In the genomic region with DNA sequence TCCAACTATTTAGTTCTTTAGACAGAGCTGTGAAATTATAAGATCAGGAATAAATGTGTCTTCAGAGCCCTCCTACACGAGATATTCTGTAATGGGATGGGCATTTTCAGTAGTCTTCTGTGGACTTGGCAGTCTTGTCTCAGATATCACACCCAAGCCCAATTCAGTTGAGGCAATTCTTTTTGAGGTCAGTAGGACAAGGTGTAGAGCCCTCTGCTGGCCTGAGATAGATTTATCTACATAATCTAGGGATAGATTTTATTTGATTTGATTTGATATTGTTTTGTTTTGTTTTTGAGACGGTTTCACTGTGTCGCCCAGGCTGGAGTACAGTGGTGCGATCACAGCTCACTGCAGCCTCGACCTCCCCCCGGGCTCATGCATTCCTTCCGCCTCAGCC, we compare ENCODE assay signal across 10 cellular contexts.
DNase-seq lines count a peak whose midpoint lies in the region; TF ChIP-seq lines count a peak whose summit lies in the region.
"Had no signal": no experiment of that assay in that cellular context is flagged by ENCODE, and none has a peak within 500 bp of the region (broad histone marks: within the 10 kb centered on the region; RNA-seq: fewer than 3 reads in every experiment).

No MANE protein-coding gene starts in this region.

- H3K4me1 ChIP-seq in Loucy (ENCODE audit: insufficient read depth, low read length, poor library complexity, severe bottlenecking) (no peaks in the 10 kb centered on the region), neural progenitor cell (no peaks in the 10 kb centered on the region)
- H3K4me1 ChIP-seq in CD8-positive, alpha-beta memory T cell (ENCODE audit: insufficient read depth, low read length): no peaks in the 10 kb centered on the region

- no peaks in the 10 kb centered on the region for H4K20me1 ChIP-seq in Loucy (ENCODE audit: insufficient read depth, low read length, poor library complexity, severe bottlenecking)
- H4K20me1 ChIP-seq in neural progenitor cell (ENCODE audit: low read depth): no peaks in the 10 kb centered on the region

- H3K27me3 Mint-ChIP-seq in neural progenitor cell (ENCODE audit: insufficient read depth, low read depth): peaks cover 3% of the 10 kb centered on the region
- no peaks in the 10 kb centered on the region for H3K27me3 Mint-ChIP-seq in CD8-positive, alpha-beta memory T cell

- H3K9me3 Mint-ChIP-seq in neural progenitor cell: peaks cover 10% of the 10 kb centered on the region
- peaks cover 2 to 12% (median 8%) of the 10 kb centered on the region in 5 donors for H3K9me3 Mint-ChIP-seq in CD8-positive, alpha-beta memory T cell

- H3K79me2 ChIP-seq in Loucy (ENCODE audit: insufficient read depth, low read length) (no peaks in the 10 kb centered on the region), neural progenitor cell (ENCODE audit: low read depth) (no peaks in the 10 kb centered on the region)

- no peak overlapping the region for H3K4me3 Mint-ChIP-seq in neural progenitor cell
- no peak overlapping the region for H3K4me3 Mint-ChIP-seq in CD8-positive, alpha-beta memory T cell
- H3K4me3 Mint-ChIP-seq: naive thymus-derived CD4-positive, alpha-beta T cell had no signal

- no peaks in the 10 kb centered on the region for H3K4me1 Mint-ChIP-seq in neural progenitor cell
- no peaks in the 10 kb centered on the region for H3K4me1 Mint-ChIP-seq in CD8-positive, alpha-beta memory T cell
- H3K4me1 Mint-ChIP-seq: naive thymus-derived CD4-positive, alpha-beta T cell had no signal

- POLR2A ChIA-PET in CD8-positive, alpha-beta memory T cell (lab: Charles Lee): no interaction called here

- no peak overlapping the region for H3K27ac ChIP-seq in neural progenitor cell
- H3K27ac ChIP-seq in CD8-positive, alpha-beta memory T cell (ENCODE audit: low read depth, low read length): no peak overlapping the region

- H3K36me3 ChIP-seq in Loucy (ENCODE audit: insufficient read depth, low read length): no peaks in the 10 kb centered on the region
- H3K36me3 ChIP-seq in neural progenitor cell: no peaks in the 10 kb centered on the region
- H3K36me3 ChIP-seq in MG63: peaks cover 54% of the 10 kb centered on the region
- no peaks in the 10 kb centered on the region for H3K36me3 ChIP-seq in CD8-positive, alpha-beta memory T cell (ENCODE audit: insufficient read depth, low read length)

- no peak overlapping the region for H2AFZ ChIP-seq in Loucy (ENCODE audit: low read length)
- no peak overlapping the region for H2AFZ ChIP-seq in neural progenitor cell (replicated peaks)

- no peak overlapping the region for H3K4me3 ChIP-seq in Loucy (ENCODE audit: low read length, poor library complexity, severe bottlenecking)
- H3K4me3 ChIP-seq in neural progenitor cell: no peak overlapping the region
- no peak overlapping the region for H3K4me3 ChIP-seq in MG63
- H3K4me3 ChIP-seq in CD8-positive, alpha-beta memory T cell (ENCODE audit: low read length): no peak overlapping the region

- CTCF ChIA-PET in CD8-positive, alpha-beta memory T cell (lab: Charles Lee): no interaction called here

- peaks cover 6% of the 10 kb centered on the region for H3K36me3 Mint-ChIP-seq in neural progenitor cell
- no peaks in the 10 kb centered on the region for H3K36me3 Mint-ChIP-seq in CD8-positive, alpha-beta memory T cell
- H3K36me3 Mint-ChIP-seq: naive thymus-derived CD4-positive, alpha-beta T cell had no signal

- H3K9me2 ChIP-seq in Loucy (replicated peaks; ENCODE audit: low read depth, low read length): no peaks in the 10 kb centered on the region

- H3F3A ChIP-seq in Loucy (ENCODE audit: low read depth) (no peaks in the 10 kb centered on the region), neural progenitor cell (ENCODE audit: low read depth) (no peaks in the 10 kb centered on the region)

- peak; percentile 43 for DNase-seq in EL
- peak; percentile 28 for DNase-seq in astrocyte of the hippocampus (ENCODE audit: low read depth, low spot score)
- peak; percentile 13 for DNase-seq in neural progenitor cell (ENCODE audit: low spot score)
- no peak for DNase-seq in MG63
- DNase-seq in CD8-positive, alpha-beta memory T cell: no peak
- DNase-seq in NCI-H2107 (lab: John Stamatoyannopoulos, UW): no peak
- DNase-seq: cerebellar nuclear complex; hippocampal formation; naive thymus-derived CD4-positive, alpha-beta T cell had no signal

- H3K9me3 ChIP-seq in Loucy (ENCODE audit: insufficient read depth, low read depth, low read length) (no peaks in the 10 kb centered on the region; the same call in 1 of the 2 replicates), neural progenitor cell (ENCODE audit: low read depth) (no peaks in the 10 kb centered on the region), MG63 (peaks cover 2% of the 10 kb centered on the region)
- H3K9me3 ChIP-seq in CD8-positive, alpha-beta memory T cell (ENCODE audit: low read length): no peaks in the 10 kb centered on the region

- TF ChIP-seq CTCF in Loucy (conservative IDR thresholded peaks at IDR 0.05; ENCODE audit: low read length) (peak; percentile 33; the same call in 1 of the 2 replicates), neural progenitor cell (IDR thresholded peaks at IDR 0.05) (peak; percentile 43)

- H3K27me3 ChIP-seq in Loucy (ENCODE audit: insufficient read depth, low read length, poor library complexity, severe bottlenecking) (no peaks in the 10 kb centered on the region), neural progenitor cell (no peaks in the 10 kb centered on the region), MG63 (no peaks in the 10 kb centered on the region)
- no peaks in the 10 kb centered on the region for H3K27me3 ChIP-seq in CD8-positive, alpha-beta memory T cell (ENCODE audit: insufficient read depth, low read length, poor library complexity, severe bottlenecking)

- no peak overlapping the region for H3K9ac ChIP-seq in Loucy (ENCODE audit: low read depth, low read length, poor library complexity, severe bottlenecking)
- H3K9ac ChIP-seq in neural progenitor cell: no peak overlapping the region

- no peak overlapping the region for H3K27ac Mint-ChIP-seq in neural progenitor cell
- no peak overlapping the region for H3K27ac Mint-ChIP-seq in CD8-positive, alpha-beta memory T cell
- H3K27ac Mint-ChIP-seq: naive thymus-derived CD4-positive, alpha-beta T cell had no signal

- H3K4me2 ChIP-seq in Loucy (ENCODE audit: low read depth, low read length, poor library complexity, severe bottlenecking): no peak overlapping the region
- no peak overlapping the region for H3K4me2 ChIP-seq in neural progenitor cell

Comparison
In these comparisons a context has a peak if more than half of its experiments do, and no peak if none do; other contexts are left out.
1. DNase-seq: peak in EL (single experiment), astrocyte of the hippocampus (single experiment) and neural progenitor cell (single experiment); none in MG63 (single experiment), CD8-positive, alpha-beta memory T cell (0 of 5) and NCI-H2107 (single experiment).